In genomic region chrX:12950851-12951589, GRCh38 we compare ENCODE assay signal across 8 cellular contexts. TPM values are rescaled to one million over a fixed set of nuclear protein-coding genes. Genes with fewer than 3 reads are reported as not detected.
DNase-seq lines count a peak whose midpoint lies in the region; ATAC-seq lines count a peak whose summit lies in the region.

No MANE protein-coding gene starts in this region.

- no peaks in the 10 kb centered on the region for H3K9me3 Mint-ChIP-seq in IgD-negative memory B cell
- H3K9me3 Mint-ChIP-seq in activated CD4-positive, alpha-beta T cell treated with anti-CD3 and anti-CD28 coated beads for 36 hours (ENCODE audit: low read depth) = no peaks in the 10 kb centered on the region
- no peaks in the 10 kb centered on the region for H3K9me3 Mint-ChIP-seq in natural killer cell treated with Interleukin-12 subunit alpha and Interleukin-12 subunit beta and Interleukin-15 and Interleukin-18, amount 100 ng/mL, for 72 hours

- H3K27ac Mint-ChIP-seq in IgD-negative memory B cell = peak overlapping the region; percentile 96 to 98 (median 96)
- H3K27ac Mint-ChIP-seq in activated CD4-positive, alpha-beta T cell treated with anti-CD3 and anti-CD28 coated beads for 36 hours = peak overlapping the region; percentile 94
- peak overlapping the region; percentile 93 to 95 for H3K27ac Mint-ChIP-seq in natural killer cell treated with Interleukin-12 subunit alpha and Interleukin-12 subunit beta and Interleukin-15 and Interleukin-18, amount 100 ng/mL, for 72 hours

- ATAC-seq in GM21390 (IDR thresholded peaks at IDR 0.05; ENCODE audit: unreplicated experiment) (peak; percentile 63), GM19397 (IDR thresholded peaks at IDR 0.05; ENCODE audit: unreplicated experiment) (no peak)
- peak; percentile 72 for ATAC-seq in activated CD4-positive, alpha-beta T cell treated with anti-CD3 and anti-CD28 coated beads for 36 hours
- ATAC-seq in natural killer cell treated with Interleukin-12 subunit alpha and Interleukin-12 subunit beta and Interleukin-15 and Interleukin-18, amount 100 ng/mL, for 72 hours = peak; percentile 78 to 85

- H3K4me3 Mint-ChIP-seq in IgD-negative memory B cell = peak overlapping the region; percentile 75 to 93 (median 85)
- H3K4me3 Mint-ChIP-seq in activated CD4-positive, alpha-beta T cell treated with anti-CD3 and anti-CD28 coated beads for 36 hours = peak overlapping the region; percentile 73
- H3K4me3 Mint-ChIP-seq in natural killer cell treated with Interleukin-12 subunit alpha and Interleukin-12 subunit beta and Interleukin-15 and Interleukin-18, amount 100 ng/mL, for 72 hours = peak overlapping the region; percentile 83

- DNase-seq in ELF-1 (ENCODE audit: low read depth, low spot score) (peak; percentile 84), ecto neural progenitor cell (ENCODE audit: low spot score) (peak; percentile 78), HPDE6-E6E7 (ENCODE audit: extremely low spot score) (no peak)
- DNase-seq in activated CD4-positive, alpha-beta T cell treated with anti-CD3 and anti-CD28 coated beads for 36 hours = peak; percentile 84
- DNase-seq in natural killer cell treated with Interleukin-12 subunit alpha and Interleukin-12 subunit beta and Interleukin-15 and Interleukin-18, amount 100 ng/mL, for 72 hours (ENCODE audit: low spot score) = no peak

- POLR2A ChIA-PET in activated CD4-positive, alpha-beta T cell treated with anti-CD3 and anti-CD28 coated beads for 36 hours (lab: Charles Lee) = interaction anchor here (1.1 to 3.2 kb wide), 4 partner anchors 24 to 141 kb away, joined by 3 to 19 read pairs (median 8); partner anchors contain the start of gene TMSB4X

- peaks cover 32 to 78% (median 64%) of the 10 kb centered on the region in 3 donors for H3K4me1 Mint-ChIP-seq in IgD-negative memory B cell
- H3K4me1 Mint-ChIP-seq in activated CD4-positive, alpha-beta T cell treated with anti-CD3 and anti-CD28 coated beads for 36 hours = peaks cover 83% of the 10 kb centered on the region
- H3K4me1 Mint-ChIP-seq in natural killer cell treated with Interleukin-12 subunit alpha and Interleukin-12 subunit beta and Interleukin-15 and Interleukin-18, amount 100 ng/mL, for 72 hours (ENCODE audit: low read depth in 2 of 2) = peaks cover 41 to 64% of the 10 kb centered on the region in 2 donors

- intact Hi-C loops in activated CD4-positive, alpha-beta T cell treated with anti-CD3 and anti-CD28 coated beads for 36 hours (cut with DNase I, micrococcal nuclease) = loop anchor here (1.0 to 5.0 kb wide), 11 partner anchors 20 to 1078 kb away; partner anchors contain the start of genes GEMIN8 (in 1 of the 2), TCEANC (in 1 of the 2) and TMSB4X (in 1 of the 2)

- no peaks in the 10 kb centered on the region for H3K36me3 Mint-ChIP-seq in IgD-negative memory B cell
- peaks cover 6% of the 10 kb centered on the region for H3K36me3 Mint-ChIP-seq in activated CD4-positive, alpha-beta T cell treated with anti-CD3 and anti-CD28 coated beads for 36 hours (ENCODE audit: low read depth)
- H3K36me3 Mint-ChIP-seq in natural killer cell treated with Interleukin-12 subunit alpha and Interleukin-12 subunit beta and Interleukin-15 and Interleukin-18, amount 100 ng/mL, for 72 hours = no peaks in the 10 kb centered on the region

- CTCF ChIA-PET in activated CD4-positive, alpha-beta T cell treated with anti-CD3 and anti-CD28 coated beads for 36 hours (lab: Charles Lee) = interaction anchor here (0.6 to 3.7 kb wide), 12 partner anchors 19 to 537 kb away, joined by 3 to 28 read pairs (median 4); no protein-coding TSS in a partner anchor

- peaks cover 5% of the 10 kb centered on the region for H3K27me3 Mint-ChIP-seq in IgD-negative memory B cell
- H3K27me3 Mint-ChIP-seq in activated CD4-positive, alpha-beta T cell treated with anti-CD3 and anti-CD28 coated beads for 36 hours = no peaks in the 10 kb centered on the region
- no peaks in the 10 kb centered on the region for H3K27me3 Mint-ChIP-seq in natural killer cell treated with Interleukin-12 subunit alpha and Interleukin-12 subunit beta and Interleukin-15 and Interleukin-18, amount 100 ng/mL, for 72 hours

RNA-seq across cellular contexts. Expression of gene TMSB4X, which starts 23.9 kb away (rescaled TPM):
- polyA plus RNA-seq in IgD-negative memory B cell = 19,114 TPM
- 1,000 to 10,000 TPM; 3,666 to 4,468 TPM for total RNA-seq in activated CD4-positive, alpha-beta T cell treated with anti-CD3 and anti-CD28 coated beads for 36 hours
- 1,000 to 10,000 TPM; 2,674 to 5,601 TPM for total RNA-seq in natural killer cell treated with Interleukin-12 subunit alpha and Interleukin-12 subunit beta and Interleukin-15 and Interleukin-18, amount 100 ng/mL, for 72 hours

RNA-seq across cellular contexts. Expression of gene TLR8, which starts 44.6 kb away (rescaled TPM):
- 0.20 TPM for polyA plus RNA-seq in IgD-negative memory B cell
- total RNA-seq in activated CD4-positive, alpha-beta T cell treated with anti-CD3 and anti-CD28 coated beads for 36 hours = not detected
- not detected for total RNA-seq in natural killer cell treated with Interleukin-12 subunit alpha and Interleukin-12 subunit beta and Interleukin-15 and Interleukin-18, amount 100 ng/mL, for 72 hours

Comparison
In these comparisons a context has a peak if more than half of its experiments do, and no peak if none do; other contexts are left out.
1. DNase-seq: peak in ELF-1 (single experiment), activated CD4-positive, alpha-beta T cell treated with anti-CD3 and anti-CD28 coated beads for 36 hours (single experiment) and ecto neural progenitor cell (single experiment); none in natural killer cell treated with Interleukin-12 subunit alpha and Interleukin-12 subunit beta and Interleukin-15 and Interleukin-18, amount 100 ng/mL, for 72 hours (single experiment) and HPDE6-E6E7 (single experiment).
2. Peak in every context shown above with its lines, with median percentiles within 50 percentile points of each other: H3K27ac Mint-ChIP-seq and H3K4me3 Mint-ChIP-seq.